ENCODE assay signal across 15 cellular contexts in the genomic region with DNA sequence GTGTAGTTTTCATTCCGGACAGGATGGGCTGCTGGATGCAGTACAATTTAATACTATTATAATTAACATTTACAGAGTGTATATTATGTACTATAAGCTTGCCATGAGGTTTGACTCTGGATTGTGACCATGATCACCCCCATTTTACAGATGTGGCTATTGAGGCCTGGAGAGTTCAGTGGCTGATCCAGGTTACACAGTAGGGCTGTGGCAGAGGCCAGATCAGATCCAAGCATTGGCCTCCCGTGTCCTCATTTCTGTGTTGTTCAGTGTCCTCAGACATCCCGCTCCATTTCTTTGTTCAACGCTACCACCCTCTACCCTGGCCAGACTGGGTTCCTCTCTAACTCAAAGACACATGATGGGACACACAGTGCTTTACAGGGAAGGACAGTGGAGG.
DNase-seq lines count a peak whose midpoint lies in the region; ATAC-seq lines count a peak whose summit lies in the region.
"Had no signal": no experiment of that assay in that cellular context is flagged by ENCODE, and none has a peak within 500 bp of the region (broad histone marks: within the 10 kb centered on the region; RNA-seq: fewer than 3 reads in every experiment).

No MANE protein-coding gene starts in this region.

- DNase-seq in activated naive CD4-positive, alpha-beta T cell treated with anti-CD3 and anti-CD28 coated beads, Interleukin-2, amount 10 ng/mL, durations not matched to agents 7 days and 5 days: no peak
- DNase-seq in activated naive CD4-positive, alpha-beta T cell treated with Interleukin-2 at 50 U/mL for 16 hours: no peak
- no peak for DNase-seq in naive B cell
- DNase-seq in stimulated activated naive B cell treated with anti-CD40 and anti-IgM and Interleukin-4, amounts not matched to agents 10 μg/mL and 1 μg/mL and 100 μg/mL, for 72 hours: no peak
- no peak for DNase-seq in activated CD4-positive, alpha-beta T cell treated with anti-CD3 and anti-CD28 coated beads for 36 hours
- DNase-seq in activated CD4-positive, alpha-beta T cell treated with anti-CD3 and anti-CD28 coated beads, Interleukin-2, amount 50 U/mL, for 1 hour: no peak
- DNase-seq: Calu3; CD4-positive, CD25-positive, alpha-beta regulatory T cell; DMS 273 treated with DMSO at 0.1 percent for 48 hours; H7; IMR-90 had no signal

- no peak for ATAC-seq in activated T-helper 17 cell treated with anti-CD3 and anti-CD28 coated beads, Interleukin-2, amount 50 U/mL, for 72 hours (replicated peaks)
- ATAC-seq in naive B cell (ENCODE audit: low read depth in 2 of 2): no peak
- no peak for ATAC-seq in stimulated activated naive B cell treated with anti-CD40 and anti-IgM and Interleukin-4, amounts not matched to agents 10 μg/mL and 1 μg/mL and 100 μg/mL, for 72 hours (replicated peaks)
- no peak for ATAC-seq in activated CD4-positive, alpha-beta T cell treated with anti-CD3 and anti-CD28 coated beads for 36 hours
- ATAC-seq in GM21390 (IDR thresholded peaks at IDR 0.05; ENCODE audit: unreplicated experiment): no peak
- ATAC-seq: GM12878, GM23338 had no signal

- CTCF ChIA-PET in activated naive CD4-positive, alpha-beta T cell treated with anti-CD3 and anti-CD28 coated beads, Interleukin-2, amount 10 ng/mL, durations not matched to agents 7 days and 5 days (lab: Charles Lee): interaction anchor here (0.7 to 1.6 kb wide), 3 partner anchors 20 to 478 kb away, joined by 3 read pairs; no protein-coding TSS in a partner anchor
- CTCF ChIA-PET in activated CD4-positive, alpha-beta T cell treated with anti-CD3 and anti-CD28 coated beads for 36 hours (lab: Charles Lee): no interaction called here

- H3K4me3 Mint-ChIP-seq in activated naive CD4-positive, alpha-beta T cell treated with anti-CD3 and anti-CD28 coated beads, Interleukin-2, amount 10 ng/mL, durations not matched to agents 7 days and 5 days: no peak overlapping the region
- no peak overlapping the region for H3K4me3 Mint-ChIP-seq in activated T-helper 17 cell treated with anti-CD3 and anti-CD28 coated beads, Interleukin-2, amount 50 U/mL, for 72 hours
- no peak overlapping the region for H3K4me3 Mint-ChIP-seq in naive B cell
- H3K4me3 Mint-ChIP-seq in stimulated activated naive B cell treated with anti-CD40 and anti-IgM and Interleukin-4, amounts not matched to agents 10 μg/mL and 1 μg/mL and 100 μg/mL, for 72 hours: no peak overlapping the region
- no peak overlapping the region for H3K4me3 Mint-ChIP-seq in activated CD4-positive, alpha-beta T cell treated with anti-CD3 and anti-CD28 coated beads for 36 hours
- H3K4me3 Mint-ChIP-seq: GM23338 had no signal

- POLR2A ChIA-PET in activated CD4-positive, alpha-beta T cell treated with anti-CD3 and anti-CD28 coated beads for 36 hours (lab: Charles Lee): interaction anchor here (0.6 kb wide), 1 partner anchor 404 kb away, joined by 5 read pairs; no protein-coding TSS in a partner anchor

- H3K27ac Mint-ChIP-seq in activated naive CD4-positive, alpha-beta T cell treated with anti-CD3 and anti-CD28 coated beads, Interleukin-2, amount 10 ng/mL, durations not matched to agents 7 days and 5 days: peak overlapping the region; percentile 3
- H3K27ac Mint-ChIP-seq in activated T-helper 17 cell treated with anti-CD3 and anti-CD28 coated beads, Interleukin-2, amount 50 U/mL, for 72 hours: peak overlapping the region; percentile 6
- H3K27ac Mint-ChIP-seq in naive B cell: peak overlapping the region in 4 of 6 donors; percentile 22 to 86 (median 62)
- H3K27ac Mint-ChIP-seq in stimulated activated naive B cell treated with anti-CD40 and anti-IgM and Interleukin-4, amounts not matched to agents 10 μg/mL and 1 μg/mL and 100 μg/mL, for 72 hours: peak overlapping the region; percentile 51
- H3K27ac Mint-ChIP-seq in activated CD4-positive, alpha-beta T cell treated with anti-CD3 and anti-CD28 coated beads for 36 hours: no peak overlapping the region
- H3K27ac Mint-ChIP-seq: GM23338 had no signal

- no peaks in the 10 kb centered on the region for H3K27me3 Mint-ChIP-seq in activated naive CD4-positive, alpha-beta T cell treated with anti-CD3 and anti-CD28 coated beads, Interleukin-2, amount 10 ng/mL, durations not matched to agents 7 days and 5 days
- no peaks in the 10 kb centered on the region for H3K27me3 Mint-ChIP-seq in activated T-helper 17 cell treated with anti-CD3 and anti-CD28 coated beads, Interleukin-2, amount 50 U/mL, for 72 hours
- no peaks in the 10 kb centered on the region for H3K27me3 Mint-ChIP-seq in naive B cell
- no peaks in the 10 kb centered on the region for H3K27me3 Mint-ChIP-seq in stimulated activated naive B cell treated with anti-CD40 and anti-IgM and Interleukin-4, amounts not matched to agents 10 μg/mL and 1 μg/mL and 100 μg/mL, for 72 hours
- no peaks in the 10 kb centered on the region for H3K27me3 Mint-ChIP-seq in activated CD4-positive, alpha-beta T cell treated with anti-CD3 and anti-CD28 coated beads for 36 hours
- H3K27me3 Mint-ChIP-seq: CD4-positive, CD25-positive, alpha-beta regulatory T cell had no signal

- peaks cover 16% of the 10 kb centered on the region for H3K4me1 Mint-ChIP-seq in activated naive CD4-positive, alpha-beta T cell treated with anti-CD3 and anti-CD28 coated beads, Interleukin-2, amount 10 ng/mL, durations not matched to agents 7 days and 5 days
- H3K4me1 Mint-ChIP-seq in activated T-helper 17 cell treated with anti-CD3 and anti-CD28 coated beads, Interleukin-2, amount 50 U/mL, for 72 hours: peaks cover 35% of the 10 kb centered on the region
- peaks cover 26 to 70% (median 36%) of the 10 kb centered on the region in 3 donors for H3K4me1 Mint-ChIP-seq in naive B cell
- peaks cover 61 to 89% of the 10 kb centered on the region in 2 donors for H3K4me1 Mint-ChIP-seq in stimulated activated naive B cell treated with anti-CD40 and anti-IgM and Interleukin-4, amounts not matched to agents 10 μg/mL and 1 μg/mL and 100 μg/mL, for 72 hours
- H3K4me1 Mint-ChIP-seq in activated CD4-positive, alpha-beta T cell treated with anti-CD3 and anti-CD28 coated beads for 36 hours: peaks cover 35% of the 10 kb centered on the region

- H3K36me3 Mint-ChIP-seq in activated naive CD4-positive, alpha-beta T cell treated with anti-CD3 and anti-CD28 coated beads, Interleukin-2, amount 10 ng/mL, durations not matched to agents 7 days and 5 days: peaks cover 40% of the 10 kb centered on the region
- H3K36me3 Mint-ChIP-seq in activated T-helper 17 cell treated with anti-CD3 and anti-CD28 coated beads, Interleukin-2, amount 50 U/mL, for 72 hours (ENCODE audit: low read depth): peaks cover 6% of the 10 kb centered on the region
- peaks cover 18 to 26% of the 10 kb centered on the region in 2 donors for H3K36me3 Mint-ChIP-seq in naive B cell
- H3K36me3 Mint-ChIP-seq in stimulated activated naive B cell treated with anti-CD40 and anti-IgM and Interleukin-4, amounts not matched to agents 10 μg/mL and 1 μg/mL and 100 μg/mL, for 72 hours: peaks cover 50 to 72% of the 10 kb centered on the region in 2 donors
- H3K36me3 Mint-ChIP-seq in activated CD4-positive, alpha-beta T cell treated with anti-CD3 and anti-CD28 coated beads for 36 hours (ENCODE audit: low read depth): peaks cover 11% of the 10 kb centered on the region

- intact Hi-C loops in activated CD4-positive, alpha-beta T cell treated with anti-CD3 and anti-CD28 coated beads for 36 hours (cut with DNase I, micrococcal nuclease): no loop called here

- peaks cover 19% of the 10 kb centered on the region for H3K9me3 Mint-ChIP-seq in activated naive CD4-positive, alpha-beta T cell treated with anti-CD3 and anti-CD28 coated beads, Interleukin-2, amount 10 ng/mL, durations not matched to agents 7 days and 5 days
- no peaks in the 10 kb centered on the region for H3K9me3 Mint-ChIP-seq in activated T-helper 17 cell treated with anti-CD3 and anti-CD28 coated beads, Interleukin-2, amount 50 U/mL, for 72 hours
- H3K9me3 Mint-ChIP-seq in naive B cell: peaks cover 5 to 18% (median 10%) of the 10 kb centered on the region in 7 donors
- peaks cover 13 to 17% of the 10 kb centered on the region in 2 donors for H3K9me3 Mint-ChIP-seq in stimulated activated naive B cell treated with anti-CD40 and anti-IgM and Interleukin-4, amounts not matched to agents 10 μg/mL and 1 μg/mL and 100 μg/mL, for 72 hours
- peaks cover 5% of the 10 kb centered on the region for H3K9me3 Mint-ChIP-seq in activated CD4-positive, alpha-beta T cell treated with anti-CD3 and anti-CD28 coated beads for 36 hours (ENCODE audit: low read depth)
